Comparison of ENCODE assay signal across 15 cellular contexts in genomic region chr5:127423173-127423798, GRCh38.
DNase-seq lines count a peak whose midpoint lies in the region; ATAC-seq, FAIRE-seq and TF ChIP-seq lines count a peak whose summit lies in the region.
"Had no signal": no experiment of that assay in that cellular context is flagged by ENCODE, and none has a peak within 500 bp of the region (broad histone marks: within the 10 kb centered on the region; RNA-seq: fewer than 3 reads in every experiment).

No MANE protein-coding gene starts in this region.

- ATAC-seq in HG02623 (IDR thresholded peaks at IDR 0.05; ENCODE audit: unreplicated experiment) = peak; percentile 60
- ATAC-seq in HG03520 (IDR thresholded peaks at IDR 0.05; ENCODE audit: unreplicated experiment) = peak; percentile 50
- ATAC-seq in left ventricle myocardium superior = no peak
- ATAC-seq: activated T-cell treated with anti-CD3 and anti-CD28 coated beads, Interleukin-2, amount 50 U/mL, for 72 hours; Panc1; stimulated activated naive CD8-positive, alpha-beta T cell treated with anti-CD3 and anti-CD28 coated beads, Interleukin-15, amount 100 ng/mL, for 72 hours had no signal

- no peak for TF ChIP-seq CTCF in GM10266 (IDR thresholded peaks at IDR 0.05; ENCODE audit: control insufficient read depth, insufficient read depth, low read depth, missing control alignments)

- intact Hi-C loops in left ventricle myocardium superior (cut with micrococcal nuclease) = no loop called here

- DNase-seq in GM10266 (ENCODE audit: extremely low spot score) (peak; percentile 20), GM19239 (ENCODE audit: insufficient read length, low spot score) (no peak), left ventricle myocardium superior (no peak), NCI-H748 (lab: John Stamatoyannopoulos, UW; ENCODE audit: unreplicated experiment) (no peak), NCI-H1105 treated with DMSO at 0.1 percent for 48 hours (lab: John Stamatoyannopoulos, UW) (no peak), NCI-H146 (lab: John Stamatoyannopoulos, UW) (no peak)
- DNase-seq: activated T-cell treated with anti-CD3 and anti-CD28 coated beads, Interleukin-2, amount 50 U/mL, for 72 hours; hippocampal formation; mesendoderm; NCI-H187 treated with DMSO at 0.1 percent for 48 hours; stimulated activated naive CD8-positive, alpha-beta T cell treated with anti-CD3 and anti-CD28 coated beads, Interleukin-15, amount 100 ng/mL, for 72 hours had no signal

- peak; percentile 52 for FAIRE-seq in GM19239 (lab: Jason Lieb, UNC)
- FAIRE-seq: TTC549 had no signal
